Comparison of ENCODE assay signal across 23 cellular contexts in genomic region chr2:226647626-226648518, GRCh38.
"Had no signal": no experiment of that assay in that cellular context is flagged by ENCODE, and none has a peak within 500 bp of the region (broad histone marks: within the 10 kb centered on the region; RNA-seq: fewer than 3 reads in every experiment).

No MANE protein-coding gene starts in this region.

- H3K9me3 ChIP-seq: body of pancreas, colonic mucosa, left lung, thoracic aorta, upper lobe of right lung had no signal

- H3K27ac ChIP-seq: adrenal gland, body of pancreas, colonic mucosa, epithelial cell of prostate, foreskin keratinocyte, left lung, right atrium auricular region, skin epidermis, thoracic aorta, upper lobe of right lung had no signal

- H3K27me3 Mint-ChIP-seq: progenitor cell of endocrine pancreas, T-helper 17 cell had no signal

- H3K36me3 Mint-ChIP-seq: stimulated activated effector memory CD8-positive, alpha-beta T cell treated with anti-CD3 and anti-CD28 coated beads, Interleukin-12 subunit alpha, Interleukin-12 subunit beta, amount 100 ng/mL, for 72 hours had no signal

- DNase-seq: activated CD4-positive, alpha-beta T cell treated with anti-CD3 and anti-CD28 coated beads, Interleukin-2, amount 50 U/mL, for 4 hours; activated gamma-delta T cell treated with Interleukin-2 at 50 U/mL for 16 hours; adrenal gland; body of pancreas; caudate nucleus; colonic mucosa; endodermal cell; foreskin keratinocyte; glutamatergic neuron; hippocampal formation; islet precursor cell; midbrain; stimulated activated CD4-positive, alpha-beta T cell treated with anti-CD3 and anti-CD28 coated beads, Interleukin-4, amount 100 ng/mL, for 24 hours; T-helper 17 cell; upper lobe of right lung had no signal

- H3K27ac Mint-ChIP-seq: activated naive CD4-positive, alpha-beta T cell treated with anti-CD3 and anti-CD28 coated beads, Interleukin-2, amount 50 U/mL, for 72 hours; endodermal cell; progenitor cell of endocrine pancreas; stimulated activated effector memory CD8-positive, alpha-beta T cell treated with anti-CD3 and anti-CD28 coated beads, Interleukin-12 subunit alpha, Interleukin-12 subunit beta, amount 100 ng/mL, for 72 hours; T-helper 17 cell had no signal

- H3K4me3 Mint-ChIP-seq: endodermal cell; stimulated activated effector memory CD8-positive, alpha-beta T cell treated with anti-CD3 and anti-CD28 coated beads, Interleukin-12 subunit alpha, Interleukin-12 subunit beta, amount 100 ng/mL, for 72 hours; T-helper 17 cell had no signal

- ATAC-seq: activated naive CD4-positive, alpha-beta T cell treated with anti-CD3 and anti-CD28 coated beads, Interleukin-2, amount 50 U/mL, for 72 hours; body of pancreas; foreskin keratinocyte; left lung; stimulated activated effector memory CD8-positive, alpha-beta T cell treated with anti-CD3 and anti-CD28 coated beads, Interleukin-12 subunit alpha, Interleukin-12 subunit beta, amount 100 ng/mL, for 72 hours; T-helper 17 cell; upper lobe of right lung had no signal

- H3K4me3 ChIP-seq: adrenal gland, body of pancreas, colonic mucosa, left lung, right atrium auricular region, skin epidermis, thoracic aorta, upper lobe of right lung had no signal

- H3K27me3 ChIP-seq: adrenal gland, body of pancreas, colonic mucosa, foreskin keratinocyte, right atrium auricular region, upper lobe of right lung had no signal

- H3K36me3 ChIP-seq: adrenal gland, colonic mucosa, left lung, right atrium auricular region, thoracic aorta, upper lobe of right lung had no signal
